In genomic region chr22:21984793-21985192, GRCh38 we compare ENCODE assay signal across 13 cellular contexts. TPM values are rescaled to one million over a fixed set of nuclear protein-coding genes. Genes with fewer than 3 reads are reported as not detected.
DNase-seq lines count a peak whose midpoint lies in the region; ATAC-seq and TF ChIP-seq lines count a peak whose summit lies in the region.
"Had no signal": no experiment of that assay in that cellular context is flagged by ENCODE, and none has a peak within 500 bp of the region (broad histone marks: within the 10 kb centered on the region; RNA-seq: fewer than 3 reads in every experiment).

No MANE protein-coding gene starts in this region.

- no peaks in the 10 kb centered on the region for H3K36me3 ChIP-seq in OCI-LY3 (replicated peaks; ENCODE audit: low read depth, low read length)
- no peaks in the 10 kb centered on the region for H3K36me3 ChIP-seq in smooth muscle cell (ENCODE audit: low read depth)
- H3K36me3 ChIP-seq: prostate gland had no signal

- DNase-seq in activated CD8-positive, alpha-beta T cell treated with anti-CD3 and anti-CD28 coated beads for 36 hours, result peak; percentile 9
- no peak for DNase-seq in activated CD8-positive, alpha-beta T cell treated with anti-CD3 and anti-CD28 coated beads, Interleukin-2, amount 10 ng/mL, durations not matched to agents 7 days and 5 days
- DNase-seq in fibroblast of gingiva (ENCODE audit: low read depth), result peak; percentile 20
- DNase-seq in smooth muscle cell (lab: John Stamatoyannopoulos, UW; ENCODE audit: unreplicated experiment), result no peak
- no peak for DNase-seq in activated T-cell treated with anti-CD3 and anti-CD28 coated beads for 4 hours
- DNase-seq in T-helper 1 cell, result no peak
- DNase-seq in NCI-H2107 (lab: John Stamatoyannopoulos, UW), result no peak
- DNase-seq: activated CD4-positive, alpha-beta T cell treated with anti-CD3 and anti-CD28 coated beads for 36 hours; CD4-positive, CD25-positive, alpha-beta regulatory T cell had no signal

- H3K27ac ChIP-seq in OCI-LY3 (ENCODE audit: low read length) (no peak overlapping the region), smooth muscle cell (ENCODE audit: low read depth) (no peak overlapping the region)
- H3K27ac ChIP-seq: KMS-11, prostate gland had no signal

- H3K4me1 Mint-ChIP-seq in activated CD8-positive, alpha-beta T cell treated with anti-CD3 and anti-CD28 coated beads for 36 hours (ENCODE audit: low read depth), result peaks cover 23% of the 10 kb centered on the region
- peaks cover 21% of the 10 kb centered on the region for H3K4me1 Mint-ChIP-seq in activated CD8-positive, alpha-beta T cell treated with anti-CD3 and anti-CD28 coated beads, Interleukin-2, amount 10 ng/mL, durations not matched to agents 7 days and 5 days (ENCODE audit: low read depth)

- peaks cover 6% of the 10 kb centered on the region; the same call in 1 of the 2 replicates for H3K27me3 ChIP-seq in OCI-LY3 (ENCODE audit: low read depth, low read length)
- no peaks in the 10 kb centered on the region for H3K27me3 ChIP-seq in smooth muscle cell (ENCODE audit: low read depth)

- intact Hi-C loops in activated CD8-positive, alpha-beta T cell treated with anti-CD3 and anti-CD28 coated beads for 36 hours (cut with micrococcal nuclease), result no loop called here

- CTCF ChIA-PET in activated CD8-positive, alpha-beta T cell treated with anti-CD3 and anti-CD28 coated beads for 36 hours (lab: Charles Lee), result interaction anchor here (2.2 kb wide), 1 partner anchor 12 kb away, joined by 6 read pairs; no protein-coding TSS in a partner anchor
- CTCF ChIA-PET in activated CD8-positive, alpha-beta T cell treated with anti-CD3 and anti-CD28 coated beads, Interleukin-2, amount 10 ng/mL, durations not matched to agents 7 days and 5 days (lab: Charles Lee), result no interaction called here

- H4K20me1 ChIP-seq in OCI-LY3 (ENCODE audit: insufficient read depth, low read length) (no peaks in the 10 kb centered on the region), smooth muscle cell (ENCODE audit: low read depth) (no peaks in the 10 kb centered on the region)

- peaks cover 3% of the 10 kb centered on the region for H3K27me3 Mint-ChIP-seq in activated CD8-positive, alpha-beta T cell treated with anti-CD3 and anti-CD28 coated beads for 36 hours
- H3K27me3 Mint-ChIP-seq in activated CD8-positive, alpha-beta T cell treated with anti-CD3 and anti-CD28 coated beads, Interleukin-2, amount 10 ng/mL, durations not matched to agents 7 days and 5 days (ENCODE audit: low read depth), result no peaks in the 10 kb centered on the region
- H3K27me3 Mint-ChIP-seq: activated CD4-positive, alpha-beta T cell treated with anti-CD3 and anti-CD28 coated beads for 36 hours; CD4-positive, CD25-positive, alpha-beta regulatory T cell; stimulated activated naive CD8-positive, alpha-beta T cell treated with anti-CD3 and anti-CD28 coated beads, Interleukin-15, Interleukin-2, amounts not matched to agents 100 ng/mL and 50 ng/mL, for 24 hours had no signal

- H3K4me2 ChIP-seq in OCI-LY3 (ENCODE audit: low read length) (no peak overlapping the region), smooth muscle cell (no peak overlapping the region)
- H3K4me2 ChIP-seq: KMS-11 had no signal

- no peaks in the 10 kb centered on the region for H3F3A ChIP-seq in smooth muscle cell (ENCODE audit: low read depth)

- H3K4me1 ChIP-seq in OCI-LY3 (ENCODE audit: low read length) (peaks cover 10% of the 10 kb centered on the region), smooth muscle cell (ENCODE audit: low read depth) (peaks cover 8% of the 10 kb centered on the region)

- no peaks in the 10 kb centered on the region for H3K9me3 Mint-ChIP-seq in activated CD8-positive, alpha-beta T cell treated with anti-CD3 and anti-CD28 coated beads for 36 hours
- no peaks in the 10 kb centered on the region for H3K9me3 Mint-ChIP-seq in activated CD8-positive, alpha-beta T cell treated with anti-CD3 and anti-CD28 coated beads, Interleukin-2, amount 10 ng/mL, durations not matched to agents 7 days and 5 days (ENCODE audit: insufficient read depth)
- H3K9me3 Mint-ChIP-seq: CD4-positive, CD25-positive, alpha-beta regulatory T cell; stimulated activated naive CD8-positive, alpha-beta T cell treated with anti-CD3 and anti-CD28 coated beads, Interleukin-15, Interleukin-2, amounts not matched to agents 100 ng/mL and 50 ng/mL, for 24 hours had no signal

- POLR2A ChIA-PET in activated CD8-positive, alpha-beta T cell treated with anti-CD3 and anti-CD28 coated beads for 36 hours (lab: Charles Lee), result no interaction called here
- POLR2A ChIA-PET in activated CD8-positive, alpha-beta T cell treated with anti-CD3 and anti-CD28 coated beads, Interleukin-2, amount 10 ng/mL, durations not matched to agents 7 days and 5 days (lab: Charles Lee), result no interaction called here

- H3K36me3 Mint-ChIP-seq in activated CD8-positive, alpha-beta T cell treated with anti-CD3 and anti-CD28 coated beads for 36 hours (ENCODE audit: low read depth), result no peaks in the 10 kb centered on the region
- H3K36me3 Mint-ChIP-seq in activated CD8-positive, alpha-beta T cell treated with anti-CD3 and anti-CD28 coated beads, Interleukin-2, amount 10 ng/mL, durations not matched to agents 7 days and 5 days (ENCODE audit: low read depth), result no peaks in the 10 kb centered on the region
- H3K36me3 Mint-ChIP-seq: CD4-positive, CD25-positive, alpha-beta regulatory T cell had no signal

- H3K9ac ChIP-seq in OCI-LY3 (ENCODE audit: low read length), result no peak overlapping the region
- H3K9ac ChIP-seq in smooth muscle cell (ENCODE audit: low read depth), result no peak overlapping the region
- H3K9ac ChIP-seq: KMS-11 had no signal

- H3K27ac Mint-ChIP-seq in activated CD8-positive, alpha-beta T cell treated with anti-CD3 and anti-CD28 coated beads for 36 hours, result no peak overlapping the region
- H3K27ac Mint-ChIP-seq in activated CD8-positive, alpha-beta T cell treated with anti-CD3 and anti-CD28 coated beads, Interleukin-2, amount 10 ng/mL, durations not matched to agents 7 days and 5 days, result no peak overlapping the region
- H3K27ac Mint-ChIP-seq: activated CD4-positive, alpha-beta T cell treated with anti-CD3 and anti-CD28 coated beads for 36 hours; CD4-positive, CD25-positive, alpha-beta regulatory T cell; stimulated activated naive CD8-positive, alpha-beta T cell treated with anti-CD3 and anti-CD28 coated beads, Interleukin-15, Interleukin-2, amounts not matched to agents 100 ng/mL and 50 ng/mL, for 24 hours had no signal

- H3K9me3 ChIP-seq in OCI-LY3 (ENCODE audit: insufficient read depth, low read length) (no peaks in the 10 kb centered on the region), smooth muscle cell (replicated peaks; ENCODE audit: low read depth) (no peaks in the 10 kb centered on the region)
- H3K9me3 ChIP-seq: prostate gland had no signal

- no peak overlapping the region for H3K4me3 Mint-ChIP-seq in activated CD8-positive, alpha-beta T cell treated with anti-CD3 and anti-CD28 coated beads for 36 hours
- no peak overlapping the region for H3K4me3 Mint-ChIP-seq in activated CD8-positive, alpha-beta T cell treated with anti-CD3 and anti-CD28 coated beads, Interleukin-2, amount 10 ng/mL, durations not matched to agents 7 days and 5 days
- H3K4me3 Mint-ChIP-seq: activated CD4-positive, alpha-beta T cell treated with anti-CD3 and anti-CD28 coated beads for 36 hours; CD4-positive, CD25-positive, alpha-beta regulatory T cell; stimulated activated naive CD8-positive, alpha-beta T cell treated with anti-CD3 and anti-CD28 coated beads, Interleukin-15, Interleukin-2, amounts not matched to agents 100 ng/mL and 50 ng/mL, for 24 hours had no signal

- WGBS in smooth muscle cell (ENCODE audit: low lambda C conversion rate), result 27% methylated on average over 7 of the region's 7 CpGs

- H2AFZ ChIP-seq in OCI-LY3 (ENCODE audit: low read depth, low read length) (peak overlapping the region; percentile 60; the same call in 1 of the 2 replicates), smooth muscle cell (ENCODE audit: low read depth) (no peak overlapping the region)

- no peak for TF ChIP-seq CTCF in activated CD8-positive, alpha-beta T cell treated with anti-CD3 and anti-CD28 coated beads for 36 hours (IDR thresholded peaks at IDR 0.05)
- TF ChIP-seq CTCF in OCI-LY3 (IDR thresholded peaks at IDR 0.05; ENCODE audit: low read depth, low read length) (peak; percentile 77), smooth muscle cell (IDR thresholded peaks at IDR 0.05; ENCODE audit: borderline replicate concordance, insufficient read depth, poor library complexity, severe bottlenecking) (peak; percentile 20)

- H3K79me2 ChIP-seq in OCI-LY3 (ENCODE audit: low read length), result peaks cover 27% of the 10 kb centered on the region
- H3K79me2 ChIP-seq in smooth muscle cell (ENCODE audit: low read depth), result peaks cover 25% of the 10 kb centered on the region

- no peak overlapping the region for H3K4me3 ChIP-seq in OCI-LY3 (ENCODE audit: low read length)
- no peak overlapping the region for H3K4me3 ChIP-seq in smooth muscle cell
- H3K4me3 ChIP-seq: prostate gland had no signal

- ATAC-seq in activated CD8-positive, alpha-beta T cell treated with anti-CD3 and anti-CD28 coated beads for 36 hours, result no peak
- ATAC-seq in activated CD8-positive, alpha-beta T cell treated with anti-CD3 and anti-CD28 coated beads, Interleukin-2, amount 10 ng/mL, durations not matched to agents 7 days and 5 days, result no peak
- ATAC-seq: activated CD4-positive, alpha-beta T cell treated with anti-CD3 and anti-CD28 coated beads for 36 hours had no signal

RNA-seq across cellular contexts. Expression of gene TOP3B, which starts 2.2 kb away (rescaled TPM):
- 10 to 100 TPM; 33.6 to 34.0 TPM for total RNA-seq in activated CD8-positive, alpha-beta T cell treated with anti-CD3 and anti-CD28 coated beads for 36 hours
- 10 to 100 TPM; 47.3 to 49.9 TPM for total RNA-seq in activated CD8-positive, alpha-beta T cell treated with anti-CD3 and anti-CD28 coated beads, Interleukin-2, amount 10 ng/mL, durations not matched to agents 7 days and 5 days
- total RNA-seq in smooth muscle cell, result 15.2 and 17.3 TPM in 2 replicates
- 17.6 and 26.7 TPM in 2 replicates for polyA plus RNA-seq in smooth muscle cell

RNA-seq across cellular contexts. Expression of gene PPM1F, which starts 32.1 kb away (rescaled TPM):
- total RNA-seq in activated CD8-positive, alpha-beta T cell treated with anti-CD3 and anti-CD28 coated beads for 36 hours, result 10 to 100 TPM; 18.2 to 18.8 TPM
- 10 to 100 TPM; 15.3 to 15.7 TPM for total RNA-seq in activated CD8-positive, alpha-beta T cell treated with anti-CD3 and anti-CD28 coated beads, Interleukin-2, amount 10 ng/mL, durations not matched to agents 7 days and 5 days
- 11.8 and 14.8 TPM in 2 replicates for total RNA-seq in smooth muscle cell
- polyA plus RNA-seq in smooth muscle cell, result 12.5 and 15.2 TPM in 2 replicates

Comparison
In these comparisons a context has a peak if more than half of its experiments do, and no peak if none do; other contexts are left out.
1. DNase-seq: peak in activated CD8-positive, alpha-beta T cell treated with anti-CD3 and anti-CD28 coated beads for 36 hours (single experiment) and fibroblast of gingiva (single experiment); none in activated CD8-positive, alpha-beta T cell treated with anti-CD3 and anti-CD28 coated beads, Interleukin-2, amount 10 ng/mL, durations not matched to agents 7 days and 5 days (single experiment), smooth muscle cell (single experiment), activated T-cell treated with anti-CD3 and anti-CD28 coated beads for 4 hours (single experiment), T-helper 1 cell (0 of 5) and NCI-H2107 (single experiment).